In the genomic region with DNA sequence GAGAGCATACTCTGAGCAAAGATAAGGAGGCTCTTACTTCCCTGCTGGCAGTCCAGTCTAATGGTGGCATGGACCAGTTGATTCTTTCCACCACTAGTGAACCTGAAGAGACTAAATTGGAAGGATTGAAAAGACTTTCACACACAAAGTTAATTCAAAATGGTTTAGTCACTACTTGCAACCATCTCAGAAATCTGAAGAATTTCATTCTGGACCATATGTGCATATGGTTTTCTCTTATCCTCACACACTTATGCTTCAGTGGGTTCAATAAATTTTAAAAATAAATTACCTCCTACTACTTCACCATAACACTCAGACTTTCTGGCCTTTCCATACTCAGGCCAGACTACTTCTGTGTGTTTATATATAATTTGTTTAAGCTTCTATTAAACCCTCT, we compare ENCODE assay signal across 29 cellular contexts. TPM values are rescaled to one million over a fixed set of nuclear protein-coding genes. Genes with fewer than 3 reads are reported as not detected.
DNase-seq lines count a peak whose midpoint lies in the region; ATAC-seq, FAIRE-seq and TF ChIP-seq lines count a peak whose summit lies in the region.
"Had no signal": no experiment of that assay in that cellular context is flagged by ENCODE, and none has a peak within 500 bp of the region (broad histone marks: within the 10 kb centered on the region; RNA-seq: fewer than 3 reads in every experiment).

No MANE protein-coding gene starts in this region.

- no peak for FAIRE-seq in pancreas (lab: Jason Lieb, UNC)
- FAIRE-seq: kidney, urothelium cell line had no signal

- H2AFZ ChIP-seq in GM23338 (no peak overlapping the region), mesenchymal stem cell (ENCODE audit: low read depth, low read length) (no peak overlapping the region)

- no peaks in the 10 kb centered on the region for H3K9me3 ChIP-seq in mesenchymal stem cell (ENCODE audit: control insufficient read depth, low read length)
- no peaks in the 10 kb centered on the region for H3K9me3 ChIP-seq in pancreas
- H3K9me3 ChIP-seq in prostate gland = no peaks in the 10 kb centered on the region
- no peaks in the 10 kb centered on the region for H3K9me3 ChIP-seq in vagina
- H3K9me3 ChIP-seq: Caco-2, lower lobe of right lung, right atrium auricular region, SJSA1, thoracic aorta had no signal

- H4K20me1 ChIP-seq in GM23338 (replicated peaks; ENCODE audit: insufficient read depth) = no peaks in the 10 kb centered on the region

- no peak overlapping the region for H3K14ac ChIP-seq in mesenchymal stem cell (ENCODE audit: low read length in 2 of 2)

- no peaks in the 10 kb centered on the region for H3K27me3 ChIP-seq in GM23338 (ENCODE audit: insufficient read depth)
- no peaks in the 10 kb centered on the region for H3K27me3 ChIP-seq in mesenchymal stem cell (ENCODE audit: control insufficient read depth in 1 of 2, insufficient read depth in 1 of 2, low read length in 2 of 2)
- no peaks in the 10 kb centered on the region for H3K27me3 ChIP-seq in pancreas
- H3K27me3 ChIP-seq in prostate gland (replicated peaks; ENCODE audit: insufficient read depth) = no peaks in the 10 kb centered on the region
- H3K27me3 ChIP-seq in vagina = no peaks in the 10 kb centered on the region
- H3K27me3 ChIP-seq: right atrium auricular region, SJSA1 had no signal

- H3K4me3 ChIP-seq in GM23338 (no peak overlapping the region), astrocyte of the spinal cord (ENCODE audit: low read depth, low read length) (no peak overlapping the region), mesenchymal stem cell (ENCODE audit: insufficient read depth in 1 of 2, low read depth in 1 of 2, low read length in 2 of 2) (no peak overlapping the region), pancreas (no peak overlapping the region), prostate gland (no peak overlapping the region), vagina (no peak overlapping the region)
- H3K4me3 ChIP-seq: lower lobe of right lung, right atrium auricular region, SJSA1, thoracic aorta had no signal

- H3K27ac Mint-ChIP-seq in GM23338 = no peak overlapping the region
- H3K27ac Mint-ChIP-seq in activated CD8-positive, alpha-beta T cell treated with anti-CD3 and anti-CD28 coated beads for 36 hours = no peak overlapping the region
- H3K27ac Mint-ChIP-seq: activated naive CD8-positive, alpha-beta T cell; CD14-positive monocyte; effector memory CD8-positive, alpha-beta T cell; natural killer cell treated with Interleukin-12 subunit alpha and Interleukin-12 subunit beta and Interleukin-15 and Interleukin-18, amount 100 ng/mL, for 72 hours; T-cell had no signal

- no peaks in the 10 kb centered on the region for H3K36me3 Mint-ChIP-seq in GM23338 (ENCODE audit: low read depth)
- H3K36me3 Mint-ChIP-seq in activated CD8-positive, alpha-beta T cell treated with anti-CD3 and anti-CD28 coated beads for 36 hours (ENCODE audit: low read depth) = no peaks in the 10 kb centered on the region
- H3K36me3 Mint-ChIP-seq: activated naive CD8-positive, alpha-beta T cell; CD14-positive monocyte; natural killer cell treated with Interleukin-12 subunit alpha and Interleukin-12 subunit beta and Interleukin-15 and Interleukin-18, amount 100 ng/mL, for 72 hours; T-cell had no signal

- H3K4ac ChIP-seq in mesenchymal stem cell (ENCODE audit: low read depth in 1 of 2, low read length in 2 of 2) = no peak overlapping the region

- H3K36me3 ChIP-seq in GM23338 (ENCODE audit: insufficient read depth) = no peaks in the 10 kb centered on the region
- H3K36me3 ChIP-seq in mesenchymal stem cell (ENCODE audit: control insufficient read depth in 1 of 2, insufficient read depth in 2 of 2, low read depth in 1 of 2, low read length in 2 of 2) = peaks cover 0 to 3% of the 10 kb centered on the region in 2 experiments
- no peaks in the 10 kb centered on the region for H3K36me3 ChIP-seq in pancreas
- no peaks in the 10 kb centered on the region for H3K36me3 ChIP-seq in prostate gland
- no peaks in the 10 kb centered on the region for H3K36me3 ChIP-seq in vagina
- H3K36me3 ChIP-seq: lower lobe of right lung, right atrium auricular region, SJSA1, thoracic aorta had no signal

- DNase-seq in AG08395 (ENCODE audit: low spot score) (peak; percentile 5), GM23338 (ENCODE audit: low spot score) (no peak), astrocyte of the spinal cord (ENCODE audit: low read depth, low spot score) (peak; percentile 64), mesenchymal stem cell (no peak), pancreas (no peak), prostate gland (ENCODE audit: low spot score) (no peak), vagina (ENCODE audit: extremely low spot score in 2 of 2) (no peak)
- no peak for DNase-seq in activated CD8-positive, alpha-beta T cell treated with anti-CD3 and anti-CD28 coated beads for 36 hours
- DNase-seq: activated CD4-positive, alpha-beta T cell treated with anti-CD3 and anti-CD28 coated beads for 48 hours; activated CD8-positive, alpha-beta memory T cell treated with anti-CD3 and anti-CD28 coated beads for 24 hours; activated effector memory CD4-positive, alpha-beta T cell treated with Interleukin-2 at 50 U/mL for 16 hours; activated T-cell treated with anti-CD3 and anti-CD28 coated beads for 4 hours; anterior cingulate cortex; Caco-2; effector memory CD8-positive, alpha-beta T cell; HCEC 1CT; Karpas-422; kidney; lower lobe of right lung; stimulated activated CD4-positive, alpha-beta T cell treated with anti-CD3 and anti-CD28 coated beads, Interleukin-1b, Interleukin-23, amount 100 ng/mL, for 48 hours; stimulated activated naive CD8-positive, alpha-beta T cell treated with anti-CD3 and anti-CD28 coated beads, Interleukin-15, Interleukin-2, amounts not matched to agents 100 U/mL and 50 U/mL, for 24 hours; T-cell had no signal

- no peak overlapping the region for H3K9ac ChIP-seq in mesenchymal stem cell (ENCODE audit: low read length)

- no peaks in the 10 kb centered on the region for H3F3A ChIP-seq in GM23338 (replicated peaks; ENCODE audit: low read depth)

- no peaks in the 10 kb centered on the region for H3K27me3 Mint-ChIP-seq in GM23338 (ENCODE audit: insufficient read depth, low read depth, poor library complexity)
- H3K27me3 Mint-ChIP-seq in activated CD8-positive, alpha-beta T cell treated with anti-CD3 and anti-CD28 coated beads for 36 hours = peaks cover 2% of the 10 kb centered on the region

- peaks cover 53% of the 10 kb centered on the region for H3K4me1 Mint-ChIP-seq in GM23338
- no peaks in the 10 kb centered on the region for H3K4me1 Mint-ChIP-seq in activated CD8-positive, alpha-beta T cell treated with anti-CD3 and anti-CD28 coated beads for 36 hours (ENCODE audit: low read depth)
- H3K4me1 Mint-ChIP-seq: CD14-positive monocyte, T-cell had no signal

- TF ChIP-seq CTCF in GM23338 (conservative IDR thresholded peaks at IDR 0.05; ENCODE audit: low read depth in 2 of 2) (no peak), astrocyte of the spinal cord (IDR thresholded peaks at IDR 0.05; ENCODE audit: low read depth, low read length) (no peak), pancreas (IDR thresholded peaks at IDR 0.05) (no peak), prostate gland (IDR thresholded peaks at IDR 0.05) (no peak), vagina (IDR thresholded peaks at IDR 0.05) (no peak)
- no peak for TF ChIP-seq CTCF in activated CD8-positive, alpha-beta T cell treated with anti-CD3 and anti-CD28 coated beads for 36 hours (IDR thresholded peaks at IDR 0.05)

- H3K79me1 ChIP-seq in mesenchymal stem cell (replicated peaks; ENCODE audit: low read length, poor library complexity, severe bottlenecking) = peaks cover 29% of the 10 kb centered on the region

- peaks cover 56% of the 10 kb centered on the region for H3K4me1 ChIP-seq in GM23338 (ENCODE audit: insufficient read depth)
- H3K4me1 ChIP-seq in mesenchymal stem cell (ENCODE audit: control insufficient read depth, insufficient read depth, low read depth, low read length) = peaks cover 5% of the 10 kb centered on the region
- H3K4me1 ChIP-seq in pancreas = no peaks in the 10 kb centered on the region
- H3K4me1 ChIP-seq in prostate gland (replicated peaks) = no peaks in the 10 kb centered on the region
- H3K4me1 ChIP-seq in vagina = no peaks in the 10 kb centered on the region
- H3K4me1 ChIP-seq: right atrium auricular region, SJSA1 had no signal

- POLR2A ChIA-PET in activated CD8-positive, alpha-beta T cell treated with anti-CD3 and anti-CD28 coated beads for 36 hours (lab: Charles Lee) = no interaction called here

- intact Hi-C loops in pancreas (cut with DNase I) = no loop called here
- intact Hi-C loops in prostate gland (cut with DNase I) = no loop called here
- intact Hi-C loops in activated CD8-positive, alpha-beta T cell treated with anti-CD3 and anti-CD28 coated beads for 36 hours (cut with micrococcal nuclease) = no loop called here
- intact Hi-C loops in vagina (cut with DNase I) = no loop called here

- H2BK15ac ChIP-seq in mesenchymal stem cell (ENCODE audit: low read depth, poor library complexity, severe bottlenecking) = no peak overlapping the region

- TF ChIP-seq POLR2A in prostate gland (IDR thresholded peaks at IDR 0.05) = no peak
- TF ChIP-seq POLR2A in vagina (IDR thresholded peaks at IDR 0.05) = no peak

- 0 out of 2 replicates have a peak overlapping the region, but pooled peaks have one; percentile 19 for H3K4me2 ChIP-seq in GM23338
- H3K4me2 ChIP-seq in mesenchymal stem cell (ENCODE audit: low read length, poor library complexity, severe bottlenecking) = no peak overlapping the region

- no peaks in the 10 kb centered on the region for H3K9me3 Mint-ChIP-seq in GM23338
- no peaks in the 10 kb centered on the region for H3K9me3 Mint-ChIP-seq in activated CD8-positive, alpha-beta T cell treated with anti-CD3 and anti-CD28 coated beads for 36 hours
- H3K9me3 Mint-ChIP-seq: CD14-positive monocyte; effector memory CD8-positive, alpha-beta T cell had no signal

- H3K27ac ChIP-seq in GM23338 (ENCODE audit: low read depth) (no peak overlapping the region), mesenchymal stem cell (ENCODE audit: low read length, poor library complexity, severe bottlenecking) (peak overlapping the region; percentile 74), pancreas (no peak overlapping the region), prostate gland (no peak overlapping the region), vagina (no peak overlapping the region)
- H3K27ac ChIP-seq: lower lobe of right lung, right atrium auricular region, SJSA1, thoracic aorta had no signal

- no peak overlapping the region for H4K91ac ChIP-seq in mesenchymal stem cell (ENCODE audit: low read length)

- no peak overlapping the region for H4K8ac ChIP-seq in mesenchymal stem cell (ENCODE audit: low read length)

- in situ Hi-C loops in astrocyte of the spinal cord (cut with HindIII; ENCODE audit: low sequenced_read_pairs) = no loop called here

- CTCF ChIA-PET in activated CD8-positive, alpha-beta T cell treated with anti-CD3 and anti-CD28 coated beads for 36 hours (lab: Charles Lee) = no interaction called here

- H2BK5ac ChIP-seq in mesenchymal stem cell (ENCODE audit: low read depth, low read length, poor library complexity, severe bottlenecking) = no peak overlapping the region

- H2BK120ac ChIP-seq in mesenchymal stem cell (ENCODE audit: low read depth, low read length) = no peak overlapping the region

- no peak overlapping the region for H3K23ac ChIP-seq in mesenchymal stem cell (ENCODE audit: low read length in 2 of 2)

- ATAC-seq in GM23338 (no peak), pancreas (no peak)
- no peak for ATAC-seq in activated CD8-positive, alpha-beta T cell treated with anti-CD3 and anti-CD28 coated beads for 36 hours
- ATAC-seq: effector memory CD8-positive, alpha-beta T cell; lower lobe of right lung; natural killer cell treated with Interleukin-12 subunit alpha and Interleukin-12 subunit beta and Interleukin-15 and Interleukin-18, amount 100 ng/mL, for 72 hours; stimulated activated naive CD8-positive, alpha-beta T cell treated with anti-CD3 and anti-CD28 coated beads, Interleukin-15, Interleukin-2, amounts not matched to agents 100 U/mL and 50 U/mL, for 24 hours; T-cell had no signal

- H3K18ac ChIP-seq in mesenchymal stem cell (ENCODE audit: low read depth in 1 of 2, low read length in 2 of 2) = no peak overlapping the region

- H3K4me3 Mint-ChIP-seq in GM23338 = no peak overlapping the region
- no peak overlapping the region for H3K4me3 Mint-ChIP-seq in activated CD8-positive, alpha-beta T cell treated with anti-CD3 and anti-CD28 coated beads for 36 hours
- H3K4me3 Mint-ChIP-seq: activated naive CD8-positive, alpha-beta T cell; effector memory CD8-positive, alpha-beta T cell; natural killer cell treated with Interleukin-12 subunit alpha and Interleukin-12 subunit beta and Interleukin-15 and Interleukin-18, amount 100 ng/mL, for 72 hours; T-cell had no signal

- H2AK5ac ChIP-seq in mesenchymal stem cell (ENCODE audit: low read length, severe bottlenecking) = no peak overlapping the region

- no peak overlapping the region for H2BK12ac ChIP-seq in mesenchymal stem cell (ENCODE audit: low read length in 2 of 2)

- H3K79me2 ChIP-seq in GM23338 (replicated peaks; ENCODE audit: insufficient read depth) = no peaks in the 10 kb centered on the region

- H3K9me2 ChIP-seq in GM23338 (ENCODE audit: insufficient read depth) = no peaks in the 10 kb centered on the region

RNA-seq across cellular contexts. Expression of gene CADM1, which starts 44.7 kb away (rescaled TPM):
- total RNA-seq in GM23338 (2014; rRNA removed; shearing (Covaris generic)) = 18.0 and 26.1 TPM in 2 replicates
- polyA plus RNA-seq in GM23338 (2016; fragmentation: Nextera tagmentation; extraction: Ambion mirVana) (16.5 and 18.0 TPM in 2 replicates), pancreas (10 to 100 TPM in 1 of 2 donors, 1 to 10 TPM in 1; 6.3 to 38.8 TPM)
- 11.3 TPM for polyA plus RNA-seq in mesenchymal stem cell (2013, experiment 1 of 2)
- 11.3 TPM for polyA plus RNA-seq in mesenchymal stem cell (2013, experiment 2 of 2)
- total RNA-seq in pancreas (10 to 100 TPM; 10.8 to 37.3 (median 24.5) TPM), prostate gland (100 to 1,000 TPM in 1 of 2 donors, 10 to 100 TPM in 1; 49.6 to 137 TPM), vagina (37.1 TPM)
- under 1 TPM; 0.47 to 0.63 TPM for total RNA-seq in activated CD8-positive, alpha-beta T cell treated with anti-CD3 and anti-CD28 coated beads for 36 hours
- polyA plus RNA-seq: CD14-positive monocyte had no signal

Comparison
In these comparisons a context has a peak if more than half of its experiments do, and no peak if none do; other contexts are left out.
1. DNase-seq: peak in AG08395 (single experiment) and astrocyte of the spinal cord (single experiment); none in GM23338 (single experiment), mesenchymal stem cell (single experiment), pancreas (0 of 6), prostate gland (single experiment), activated CD8-positive, alpha-beta T cell treated with anti-CD3 and anti-CD28 coated beads for 36 hours (single experiment) and vagina (0 of 2).
2. RNA of gene CADM1, which starts 44.7 kb away (total RNA-seq): 49.6 to 137 TPM in prostate gland, 37.1 TPM in vagina (single experiment), 10.8 to 37.3 TPM in pancreas and 18.0 to 26.1 TPM in GM23338; 0.47 to 0.63 TPM in activated CD8-positive, alpha-beta T cell treated with anti-CD3 and anti-CD28 coated beads for 36 hours; every median in the first group is over 4 times any median in the second.